ENCODE assay signal across 8 cellular contexts in the genomic region with DNA sequence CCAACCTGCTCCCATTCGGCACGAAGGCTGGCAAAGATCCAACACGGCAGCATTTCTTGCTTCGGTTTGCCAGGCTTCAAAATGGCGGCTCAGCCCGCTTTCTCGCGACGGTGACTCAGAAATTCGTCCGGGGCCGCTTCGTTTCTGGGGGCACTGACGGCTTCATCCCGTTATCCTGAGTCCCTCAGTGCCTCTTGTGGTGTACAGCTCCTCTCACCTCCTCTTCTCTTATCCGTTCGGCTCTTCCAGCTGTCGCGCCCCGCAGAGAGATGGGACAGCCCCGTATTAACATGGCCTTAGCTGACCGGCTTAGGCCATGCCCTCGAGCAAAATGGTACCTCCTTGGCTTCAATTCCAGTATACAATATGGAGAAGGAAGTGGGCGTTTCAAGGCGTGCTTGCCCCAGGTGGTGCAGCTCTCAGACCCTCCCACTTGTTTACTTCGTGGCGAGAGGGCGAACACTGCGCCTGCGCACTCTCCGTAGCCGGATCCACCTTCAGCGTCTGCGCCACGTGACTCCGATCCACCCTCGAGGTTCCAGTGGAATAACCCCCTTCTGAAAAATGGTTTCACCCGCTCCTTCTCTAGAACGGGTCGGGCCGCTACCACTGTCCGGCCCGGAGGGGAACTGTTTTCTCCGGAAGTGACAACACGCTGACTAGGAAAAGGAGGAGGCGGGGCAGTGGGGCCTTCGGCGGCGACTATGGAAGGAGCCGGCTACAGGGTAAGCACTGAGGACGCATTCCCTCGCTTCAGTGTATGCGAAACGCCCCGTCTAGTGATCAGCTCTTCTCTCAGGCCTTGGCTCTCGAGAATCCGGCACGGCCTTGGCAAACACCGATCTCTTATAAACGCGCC. TPM values are rescaled to one million over a fixed set of nuclear protein-coding genes. Genes with fewer than 3 reads are reported as not detected.
DNase-seq lines count a peak whose midpoint lies in the region; ATAC-seq and TF ChIP-seq lines count a peak whose summit lies in the region.

Gene AKT1S1 (minus strand): TSS at position 336 of the 859 bp plus-strand sequence. CDS start 4,060 bp downstream, outside the sequence.
Gene TBC1D17 (plus strand): TSS at position 683 of the 859 bp plus-strand sequence. CDS start 22 bp downstream, at position 705.

- POLR2A ChIA-PET in T-cell (lab: Charles Lee), result interaction anchor here in 1 of 2 donors (1.1 kb wide), 1 partner anchor 9 kb away, joined by 6 read pairs; the partner anchor contains the start of gene PNKP

- peak within 1 kb of the TSS; percentile 84 for H4K12ac ChIP-seq in trophoblast cell (ENCODE audit: low read depth, low read length)

- H2BK12ac ChIP-seq in trophoblast cell (ENCODE audit: low read length), result no peak within 1 kb of the TSS

- TF ChIP-seq POLR2A in adrenal gland (IDR thresholded peaks at IDR 0.05) (peak; percentile 88 to 91), transverse colon (IDR thresholded peaks at IDR 0.05) (peak; percentile 91)

- H3K9ac ChIP-seq in trophoblast cell (ENCODE audit: low read length), result peak within 1 kb of the TSS; percentile 92

- H3K4me2 ChIP-seq in trophoblast cell (ENCODE audit: low read length), result peak within 1 kb of the TSS; percentile 94

- no peak for TF ChIP-seq EP300 in transverse colon (IDR thresholded peaks at IDR 0.05; ENCODE audit: low read depth)

- H3K36me3 ChIP-seq in adrenal gland (replicated peaks in 1 of 2) (peaks cover 0 to 35% of the 10 kb centered on the region in 2 donors), trophoblast cell (ENCODE audit: control insufficient read depth in 1 of 2, insufficient read depth in 2 of 2, low read length in 2 of 2) (peaks cover 41 to 42% of the 10 kb centered on the region in 2 experiments), transverse colon (peaks cover 0 to 22% (median 11%) of the 10 kb centered on the region in 4 donors)

- H3K4me1 Mint-ChIP-seq in T-cell, result peaks cover 24 to 32% (median 30%) of the 10 kb centered on the region in 3 donors

- H2BK120ac ChIP-seq in trophoblast cell (ENCODE audit: insufficient read depth, low read length, poor library complexity), result peak within 1 kb of the TSS; percentile 97

- intact Hi-C loops in adrenal gland (cut with DNase I), result no loop called here
- intact Hi-C loops in cardiac septum (cut with DNase I), result loop anchor here (1.0 to 10.0 kb wide), 4 partner anchors 10 to 382 kb away; partner anchors contain the start of genes AP2A1, PNKP, RPS11 and VRK3
- intact Hi-C loops in transverse colon (cut with DNase I; ENCODE audit: low total_unique reads), result no loop called here

- peak within 1 kb of the TSS; percentile 92 to 99 (median 99) for H3K27ac ChIP-seq in adrenal gland
- peak within 1 kb of the TSS; percentile 94 for H3K27ac ChIP-seq in trophoblast cell (ENCODE audit: low read depth, low read length)
- H3K27ac ChIP-seq in transverse colon, result peak within 1 kb of the TSS; percentile 96 to 99 (median 98)

- H3K4me3 ChIP-seq in adrenal gland (peak within 1 kb of the TSS; percentile 84 to 95 (median 90)), trophoblast cell (ENCODE audit: low read depth, low read length) (peak within 1 kb of the TSS; percentile 99), transverse colon (peak within 1 kb of the TSS; percentile 91 to 98 (median 93))

- H3K4ac ChIP-seq in trophoblast cell (ENCODE audit: low read depth, low read length), result peak within 1 kb of the TSS; percentile 89

- DNase-seq in GM13976 (ENCODE audit: low spot score), result peak; percentile 94
- DNase-seq in NCI-H146 (lab: John Stamatoyannopoulos, UW), result peak; percentile 100
- peak; percentile 94 to 100 (median 98) for DNase-seq in T-cell
- DNase-seq in adrenal gland, result peak; percentile 98 to 100 (median 100)
- DNase-seq in cardiac septum (ENCODE audit: low spot score), result peak; percentile 100
- peak; percentile 100 for DNase-seq in trophoblast cell
- peak; percentile 99 for DNase-seq in transverse colon

- H3K79me1 ChIP-seq in trophoblast cell (ENCODE audit: low read length), result peaks cover 21% of the 10 kb centered on the region

- WGBS in adrenal gland, 4 donors, result 0% methylated on average over 24 to 61 of the region's 61 CpGs
- WGBS in trophoblast cell (ENCODE audit: extremely low coverage, insufficient coverage, insufficient read length), result no CpG with 5 or more reads among the region's 61 CpGs
- 0% methylated on average over 61 of the region's 61 CpGs; no CpG with 5 or more reads in 1 of the 2 donors for WGBS in transverse colon (ENCODE audit: low coverage in 1 of 2), 2 donors

- H3K9me3 ChIP-seq in adrenal gland (replicated peaks in 1 of 3) (no peaks in the 10 kb centered on the region), trophoblast cell (ENCODE audit: insufficient read depth, low read depth, low read length) (no peaks in the 10 kb centered on the region), transverse colon (no peaks in the 10 kb centered on the region)

- H4K8ac ChIP-seq in trophoblast cell (ENCODE audit: low read depth, low read length), result peak within 1 kb of the TSS; percentile 98

- no peak within 1 kb of the TSS for H3K23ac ChIP-seq in trophoblast cell (ENCODE audit: low read length)

- H3K79me2 ChIP-seq in trophoblast cell (ENCODE audit: control insufficient read depth, insufficient read depth, low read length, poor library complexity), result peaks cover 20% of the 10 kb centered on the region

- peaks cover 17% of the 10 kb centered on the region for H3K36me3 Mint-ChIP-seq in T-cell

- peak within 1 kb of the TSS; percentile 82 for H2AFZ ChIP-seq in trophoblast cell (ENCODE audit: insufficient read depth, low read length, poor library complexity)

- H3K27me3 ChIP-seq in adrenal gland, result no peaks in the 10 kb centered on the region
- no peaks in the 10 kb centered on the region for H3K27me3 ChIP-seq in trophoblast cell (ENCODE audit: insufficient read depth, low read length)
- H3K27me3 ChIP-seq in transverse colon, result no peaks in the 10 kb centered on the region

- H3K9me3 Mint-ChIP-seq in T-cell, result no peaks in the 10 kb centered on the region

- H2BK5ac ChIP-seq in trophoblast cell (ENCODE audit: low read depth, low read length, poor library complexity), result peak within 1 kb of the TSS; percentile 95

- peak within 1 kb of the TSS; percentile 95 for H4K91ac ChIP-seq in trophoblast cell (ENCODE audit: low read depth, low read length)

- H3K18ac ChIP-seq in trophoblast cell (ENCODE audit: low read length), result peak within 1 kb of the TSS; percentile 88

- H3K27ac Mint-ChIP-seq in T-cell, result no peak within 1 kb of the TSS

- no peak within 1 kb of the TSS for H3K4me3 Mint-ChIP-seq in T-cell

- no peak for TF ChIP-seq CTCF in GM13976 (IDR thresholded peaks at IDR 0.05; ENCODE audit: borderline replicate concordance, control extremely low read depth, extremely low read depth, insufficient read depth, missing control alignments)
- TF ChIP-seq CTCF in adrenal gland (IDR thresholded peaks at IDR 0.05), result no peak
- no peak for TF ChIP-seq CTCF in transverse colon (IDR thresholded peaks at IDR 0.05)

- ATAC-seq in HG02852 (IDR thresholded peaks at IDR 0.05; ENCODE audit: unreplicated experiment) (peak; percentile 55), T-cell (replicated peaks in 1 of 4) (peak; percentile 64 to 67 (median 66))

- peak within 1 kb of the TSS; percentile 83 for H2AK5ac ChIP-seq in trophoblast cell (ENCODE audit: low read length)

- CTCF ChIA-PET in T-cell (lab: Charles Lee), result no interaction called here

- in situ Hi-C loops in GM13976 (cut with MboI; ENCODE audit: low sequenced_read_pairs, unreplicated experiment), result no loop called here
- in situ Hi-C loops in transverse colon (cut with MboI; ENCODE audit: low pct_ligation_motif_present in 1 of 4, low pct_unique_long_range_greater_than_20kb in 1 of 4, low sequenced_read_pairs in 3 of 4), result no loop called here

- H3K27me3 Mint-ChIP-seq in T-cell, result no peaks in the 10 kb centered on the region

- H3K14ac ChIP-seq in trophoblast cell (ENCODE audit: low read length), result peak within 1 kb of the TSS; percentile 96

- peaks cover 16 to 26% of the 10 kb centered on the region in 2 donors for H3K4me1 ChIP-seq in adrenal gland (replicated peaks in 1 of 2)
- peaks cover 6 to 12% of the 10 kb centered on the region in 2 experiments for H3K4me1 ChIP-seq in trophoblast cell (ENCODE audit: control insufficient read depth in 1 of 2, insufficient read depth in 2 of 2, low read length in 2 of 2)
- peaks cover 11 to 24% (median 17%) of the 10 kb centered on the region in 4 donors for H3K4me1 ChIP-seq in transverse colon

RNA-seq across cellular contexts. Expression of gene AKT1S1, which starts in this region (rescaled TPM):
- total RNA-seq in T-cell, result 10 to 100 TPM; 13.3 to 24.9 (median 21.4) TPM
- 10 to 100 TPM; 25.7 to 70.3 (median 45.7) TPM for total RNA-seq in adrenal gland
- polyA plus RNA-seq in adrenal gland, result 10 to 100 TPM; 66.0 to 89.6 (median 75.8) TPM
- total RNA-seq in cardiac septum, result 35.8 TPM
- polyA plus RNA-seq in trophoblast cell (2013), result 142 and 143 TPM in 2 replicates
- 10 to 100 TPM; 15.3 to 29.7 (median 22.7) TPM for total RNA-seq in transverse colon

RNA-seq across cellular contexts. Expression of gene TBC1D17, which starts in this region (rescaled TPM):
- total RNA-seq in T-cell, result 100 to 1,000 TPM in 1 of 5 donors, 10 to 100 TPM in 4; 46.5 to 102 (median 88.6) TPM
- total RNA-seq in adrenal gland, result 100 to 1,000 TPM in 1 of 8 donors, 10 to 100 TPM in 7; 33.5 to 103 (median 51.4) TPM
- polyA plus RNA-seq in adrenal gland, result 100 to 1,000 TPM in 2 of 3 donors, 10 to 100 TPM in 1; 22.4 to 198 (median 113) TPM
- 48.0 TPM for total RNA-seq in cardiac septum
- 38.8 and 40.1 TPM in 2 replicates for polyA plus RNA-seq in trophoblast cell (2013)
- total RNA-seq in transverse colon, result 10 to 100 TPM; 26.4 to 80.8 (median 47.9) TPM

Comparison
In these comparisons a context has a peak if more than half of its experiments do, and no peak if none do; other contexts are left out.
1. Peak in every context shown above with its lines: DNase-seq, ATAC-seq, H3K4me3 ChIP-seq and H3K27ac ChIP-seq.